Comparison of ENCODE assay signal across 18 cellular contexts in genomic region chr18:58975296-58975695, GRCh38.
DNase-seq lines count a peak whose midpoint lies in the region; ATAC-seq, FAIRE-seq and TF ChIP-seq lines count a peak whose summit lies in the region.
"Had no signal": no experiment of that assay in that cellular context is flagged by ENCODE, and none has a peak within 500 bp of the region (broad histone marks: within the 10 kb centered on the region; RNA-seq: fewer than 3 reads in every experiment).

No MANE protein-coding gene starts in this region.

- no peak overlapping the region for H3K4me2 ChIP-seq in neural progenitor cell
- H3K4me2 ChIP-seq: BLaER1 had no signal

- no peak for ATAC-seq in GM19035 (IDR thresholded peaks at IDR 0.05; ENCODE audit: unreplicated experiment)

- no peak overlapping the region for H3K4me3 Mint-ChIP-seq in neural progenitor cell
- H3K4me3 Mint-ChIP-seq: activated T-cell treated with anti-CD3 and anti-CD28 coated beads, Interleukin-2, amount 50 U/mL, for 24 hours; T-helper 1 cell treated with Interleukin-12 subunit alpha and Interleukin-12 subunit beta and Interleukin-4 antibody, amounts not matched to agents 30 μg/mL and 1 μg/mL, for 36 hours had no signal

- TF ChIP-seq CTCF in ascending aorta (IDR thresholded peaks at IDR 0.05) (no peak), thyroid gland (IDR thresholded peaks at IDR 0.05) (no peak), neural progenitor cell (IDR thresholded peaks at IDR 0.05) (no peak)

- peaks cover 8 to 35% of the 10 kb centered on the region in 2 donors for H3K4me1 ChIP-seq in ascending aorta
- H3K4me1 ChIP-seq in thyroid gland: peaks cover 5 to 16% of the 10 kb centered on the region in 2 donors
- H3K4me1 ChIP-seq in neural progenitor cell: no peaks in the 10 kb centered on the region
- H3K4me1 ChIP-seq: BLaER1 had no signal

- peaks cover 29% of the 10 kb centered on the region for H3K79me2 ChIP-seq in neural progenitor cell (ENCODE audit: low read depth)

- no peaks in the 10 kb centered on the region for H3K27me3 Mint-ChIP-seq in neural progenitor cell (ENCODE audit: insufficient read depth, low read depth)

- no peaks in the 10 kb centered on the region for H3K9me3 Mint-ChIP-seq in neural progenitor cell
- H3K9me3 Mint-ChIP-seq: activated T-cell treated with anti-CD3 and anti-CD28 coated beads, Interleukin-2, amount 50 U/mL, for 24 hours; T-helper 1 cell treated with Interleukin-12 subunit alpha and Interleukin-12 subunit beta and Interleukin-4 antibody, amounts not matched to agents 30 μg/mL and 1 μg/mL, for 36 hours had no signal

- no peak overlapping the region for H3K27ac Mint-ChIP-seq in neural progenitor cell
- H3K27ac Mint-ChIP-seq: activated T-cell treated with anti-CD3 and anti-CD28 coated beads, Interleukin-2, amount 50 U/mL, for 24 hours; T-helper 1 cell treated with Interleukin-12 subunit alpha and Interleukin-12 subunit beta and Interleukin-4 antibody, amounts not matched to agents 30 μg/mL and 1 μg/mL, for 36 hours had no signal

- WGBS in thyroid gland, 2 donors: 60 to 68% methylated on average over 11 of the region's 11 CpGs

- H3K9ac ChIP-seq in neural progenitor cell: no peak overlapping the region
- H3K9ac ChIP-seq: BLaER1 had no signal

- H3K27ac ChIP-seq in ascending aorta: peak overlapping the region; percentile 78 to 80
- H3K27ac ChIP-seq in thyroid gland: peak overlapping the region in 2 of 3 donors; percentile 27 to 81
- H3K27ac ChIP-seq in neural progenitor cell: no peak overlapping the region
- H3K27ac ChIP-seq: BLaER1 had no signal

- H3K4me1 Mint-ChIP-seq in neural progenitor cell: peaks cover 15% of the 10 kb centered on the region

- DNase-seq in GM18507 (ENCODE audit: extremely low spot score, insufficient read length, low read depth) (no peak), ascending aorta (ENCODE audit: low spot score in 2 of 2) (no peak), iris pigment epithelial cell (ENCODE audit: low read depth) (peak; percentile 34), thyroid gland (no peak), LoVo (ENCODE audit: low spot score) (no peak), SKM-1 treated with dmso at 0.1 percent for 144 hours (lab: John Stamatoyannopoulos, UW; ENCODE audit: unreplicated experiment) (no peak), neural progenitor cell (ENCODE audit: low spot score) (no peak)
- DNase-seq: activated CD4-positive, alpha-beta T cell treated with anti-CD3 and anti-CD28 coated beads, Interleukin-2, amount 50 U/mL, for 1 hour; activated T-cell treated with anti-CD3 and anti-CD28 coated beads, Interleukin-2, amount 50 U/mL, for 24 hours; DMS79 treated with DMSO at 0.1 percent for 48 hours; Kasumi-1; mesendoderm; NCI-H1694 treated with DMSO at 0.1 percent for 48 hours; NCI-H524 had no signal

- FAIRE-seq in GM18507 (lab: Jason Lieb, UNC): peak; percentile 87

- H4K20me1 ChIP-seq in neural progenitor cell (ENCODE audit: low read depth): peaks cover 4% of the 10 kb centered on the region
- H4K20me1 ChIP-seq: BLaER1 had no signal

- H3K4me3 ChIP-seq in ascending aorta: peak overlapping the region in 1 of 2 donors; percentile 28
- H3K4me3 ChIP-seq in thyroid gland (replicated peaks in 1 of 3): no peak overlapping the region
- no peak overlapping the region for H3K4me3 ChIP-seq in neural progenitor cell
- H3K4me3 ChIP-seq: BLaER1, ovary had no signal

- no peaks in the 10 kb centered on the region for H3F3A ChIP-seq in neural progenitor cell (ENCODE audit: low read depth)

- no peaks in the 10 kb centered on the region for H3K9me3 ChIP-seq in ascending aorta
- H3K9me3 ChIP-seq in thyroid gland: no peaks in the 10 kb centered on the region
- no peaks in the 10 kb centered on the region for H3K9me3 ChIP-seq in neural progenitor cell (ENCODE audit: low read depth)
- H3K9me3 ChIP-seq: BLaER1, ovary had no signal

- peaks cover 36% of the 10 kb centered on the region for H3K36me3 Mint-ChIP-seq in neural progenitor cell

- TF ChIP-seq POLR2A in thyroid gland (IDR thresholded peaks at IDR 0.05): no peak

- H3K27me3 ChIP-seq in ascending aorta (no peaks in the 10 kb centered on the region), thyroid gland (no peaks in the 10 kb centered on the region), neural progenitor cell (no peaks in the 10 kb centered on the region)
- H3K27me3 ChIP-seq: BLaER1, ovary had no signal

- intact Hi-C loops in ascending aorta (cut with DNase I) (loop anchor here (5.0 kb wide), 3 partner anchors 48 to 188 kb away; no protein-coding TSS in a partner anchor), thyroid gland (cut with DNase I) (no loop called here)

- H2AFZ ChIP-seq in neural progenitor cell (replicated peaks): no peak overlapping the region

- H3K36me3 ChIP-seq in ascending aorta: peaks cover 15 to 23% of the 10 kb centered on the region in 2 donors
- peaks cover 9 to 11% of the 10 kb centered on the region in 2 donors for H3K36me3 ChIP-seq in thyroid gland
- peaks cover 4% of the 10 kb centered on the region for H3K36me3 ChIP-seq in neural progenitor cell
- H3K36me3 ChIP-seq: BLaER1, ovary had no signal
